Comparison of ENCODE assay signal across 8 cellular contexts in the genomic region with DNA sequence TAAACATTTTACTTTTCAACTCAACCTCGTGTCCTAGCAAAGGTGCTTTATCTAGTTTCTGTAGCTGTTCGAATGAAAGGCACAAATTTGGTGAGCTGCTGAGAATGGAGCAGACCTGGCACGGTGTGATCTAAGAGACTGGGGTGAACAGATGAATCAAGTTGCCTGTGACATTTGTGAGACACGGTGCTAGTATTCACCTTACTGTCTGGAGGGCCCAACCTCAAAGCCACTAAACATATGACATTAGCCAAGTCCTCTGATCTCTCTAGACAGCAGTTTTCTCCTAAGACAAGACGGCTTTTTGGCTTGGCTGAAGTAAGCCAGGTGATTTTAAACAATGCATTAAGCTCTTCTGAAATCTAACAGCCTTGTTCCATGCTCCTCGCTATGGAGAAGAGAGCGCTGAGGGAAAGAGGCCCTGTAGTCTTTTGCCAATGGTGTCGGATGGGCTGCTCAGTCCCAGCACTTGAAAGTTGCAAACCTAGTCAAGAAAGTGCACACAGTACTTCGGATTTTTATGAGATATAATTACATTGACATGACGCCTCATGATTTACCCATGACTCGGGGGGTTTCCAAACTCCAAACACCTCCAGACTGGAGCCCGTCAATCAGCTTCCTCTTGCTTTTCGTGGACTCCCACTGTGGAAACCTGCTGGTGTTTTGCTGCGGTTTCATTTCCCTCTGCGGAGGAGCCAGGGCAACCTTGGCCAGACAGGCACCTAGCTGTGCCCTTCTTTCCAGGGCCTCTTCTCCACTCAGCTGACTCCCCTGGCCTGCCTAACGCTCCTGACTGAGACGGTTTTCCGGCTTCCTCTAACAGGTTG. TPM values are rescaled to one million over a fixed set of nuclear protein-coding genes. Genes with fewer than 3 reads are reported as not detected.
DNase-seq lines count a peak whose midpoint lies in the region; ATAC-seq and TF ChIP-seq lines count a peak whose summit lies in the region.

No MANE protein-coding gene starts in this region.

- peaks cover 9% of the 10 kb centered on the region; the same call in 1 of the 2 replicates for H3K79me2 ChIP-seq in OCI-LY1 (ENCODE audit: insufficient read depth, low read length)

- H3F3A ChIP-seq in OCI-LY1 (ENCODE audit: insufficient read depth, low read length) = 0 out of 2 replicates have a peak, but pooled peaks cover 2% of the 10 kb centered on the region

- TF ChIP-seq CTCF in BE2C (IDR thresholded peaks at IDR 0.05; ENCODE audit: low read depth, low read length) = no peak
- TF ChIP-seq CTCF in OCI-LY1 (IDR thresholded peaks at IDR 0.05; ENCODE audit: low read length) = no peak
- no peak for TF ChIP-seq CTCF in tibial artery (IDR thresholded peaks at IDR 0.05)

- H4K20me1 ChIP-seq in OCI-LY1 (ENCODE audit: insufficient read depth, low read length) = no peaks in the 10 kb centered on the region

- peak overlapping the region; percentile 85 for H3K9ac ChIP-seq in OCI-LY1 (ENCODE audit: low read length)

- intact Hi-C loops in tibial artery (cut with DNase I; ENCODE audit: low total_unique reads) = loop anchor here (2.0 to 5.0 kb wide), 4 partner anchors 54 to 286 kb away; a partner anchor contains a TSS

- ATAC-seq in GM19468 (IDR thresholded peaks at IDR 0.05; ENCODE audit: extremely low read depth, unreplicated experiment) = peak; percentile 5
- no peak for ATAC-seq in GM18873 (IDR thresholded peaks at IDR 0.05; ENCODE audit: low FRiP score, unreplicated experiment)

- H3K36me3 ChIP-seq in BE2C = peaks cover 5% of the 10 kb centered on the region
- H3K36me3 ChIP-seq in OCI-LY1 (ENCODE audit: insufficient read depth, low read length) = peaks cover 21% of the 10 kb centered on the region
- H3K36me3 ChIP-seq in tibial artery = peaks cover 0 to 27% (median 7%) of the 10 kb centered on the region in 3 donors

- no peak for DNase-seq in BE2C
- DNase-seq in caudate nucleus (lab: John Stamatoyannopoulos, UW) = peak in 2 of 61 donors; percentile 50 to 70
- DNase-seq in tibial artery = no peak
- DNase-seq in SKM-1 (lab: John Stamatoyannopoulos, UW; ENCODE audit: unreplicated experiment) = no peak

- H2AFZ ChIP-seq in OCI-LY1 (ENCODE audit: low read length) = peak overlapping the region; percentile 38; the same call in 1 of the 2 replicates

- peak overlapping the region; percentile 91 for H3K4me2 ChIP-seq in OCI-LY1 (ENCODE audit: low read length)

- H3K9me3 ChIP-seq in BE2C (no peaks in the 10 kb centered on the region), OCI-LY1 (ENCODE audit: low read length) (no peaks in the 10 kb centered on the region), mononuclear cell (ENCODE audit: low read depth, low read length) (no peaks in the 10 kb centered on the region), tibial artery (no peaks in the 10 kb centered on the region)

- H3K27me3 ChIP-seq in BE2C = no peaks in the 10 kb centered on the region
- no peaks in the 10 kb centered on the region for H3K27me3 ChIP-seq in OCI-LY1 (ENCODE audit: insufficient read depth, low read length)
- no peaks in the 10 kb centered on the region for H3K27me3 ChIP-seq in mononuclear cell (ENCODE audit: insufficient read depth, low read length)
- H3K27me3 ChIP-seq in tibial artery = no peaks in the 10 kb centered on the region

- H3K4me3 ChIP-seq in BE2C (ENCODE audit: low read depth, low read length) (peak overlapping the region; percentile 90), OCI-LY1 (ENCODE audit: low read depth, low read length, poor library complexity, severe bottlenecking) (peak overlapping the region; percentile 79), mononuclear cell (ENCODE audit: low read length) (peak overlapping the region; percentile 78), tibial artery (peak overlapping the region; percentile 63 to 71)

- H3K4me1 ChIP-seq in BE2C (no peaks in the 10 kb centered on the region), OCI-LY1 (ENCODE audit: insufficient read depth, low read length, severe bottlenecking) (peaks cover 29% of the 10 kb centered on the region), mononuclear cell (ENCODE audit: insufficient read depth, low read length) (peaks cover 30% of the 10 kb centered on the region), tibial artery (peaks cover 0 to 25% (median 18%) of the 10 kb centered on the region in 4 donors)

- peak overlapping the region; percentile 94 for H3K27ac ChIP-seq in OCI-LY1 (ENCODE audit: low read depth, low read length, poor library complexity, severe bottlenecking)
- peak overlapping the region; percentile 27 for H3K27ac ChIP-seq in caudate nucleus (ENCODE audit: low read depth, low read length)
- H3K27ac ChIP-seq in tibial artery = peak overlapping the region; percentile 77 to 82

- H3K9me2 ChIP-seq in OCI-LY1 (ENCODE audit: low read depth, low read length) = no peaks in the 10 kb centered on the region

RNA-seq across cellular contexts. Expression of a gene that starts 0.8 kb away (rescaled TPM):
- 41.9 TPM for polyA plus RNA-seq in BE2C (2012; ENCODE audit: insufficient read depth, insufficient read length, low read depth)
- total RNA-seq in mononuclear cell = 59.5 TPM

RNA-seq across cellular contexts. Expression of a gene that starts 55.4 kb away (rescaled TPM):
- polyA plus RNA-seq in BE2C (2012; ENCODE audit: insufficient read depth, insufficient read length, low read depth) = 10.0 TPM
- 10.4 TPM for total RNA-seq in mononuclear cell

Comparison
In these comparisons a context has a peak if more than half of its experiments do, and no peak if none do; other contexts are left out.
1. H3K27ac ChIP-seq: peak in every context shown above with its lines; median percentile 94 in OCI-LY1; 80 in tibial artery; 27 in caudate nucleus.